Comparison of ENCODE assay signal across 19 cellular contexts in the genomic region with DNA sequence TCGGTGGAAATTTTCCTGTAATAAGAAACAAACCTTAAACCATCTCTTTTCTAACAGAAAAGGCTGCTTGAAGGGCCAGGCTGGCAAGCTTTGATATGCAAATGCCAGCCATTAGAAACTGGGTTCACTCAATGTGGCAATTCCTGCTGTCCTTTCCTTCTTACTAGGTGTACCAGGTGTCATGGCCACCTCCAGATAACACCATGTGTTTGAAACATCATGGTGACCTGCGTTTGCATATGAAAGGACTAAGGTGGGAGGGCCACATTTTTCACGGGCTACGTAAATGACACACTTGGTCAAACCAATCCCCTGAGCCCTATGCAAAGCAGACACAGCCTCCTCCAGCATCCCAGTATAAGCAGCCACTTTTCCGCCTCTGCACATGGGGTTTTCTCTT.
DNase-seq lines count a peak whose midpoint lies in the region; ATAC-seq, FAIRE-seq and TF ChIP-seq lines count a peak whose summit lies in the region.
"Had no signal": no experiment of that assay in that cellular context is flagged by ENCODE, and none has a peak within 500 bp of the region (broad histone marks: within the 10 kb centered on the region; RNA-seq: fewer than 3 reads in every experiment).

No MANE protein-coding gene starts in this region.

- no peak overlapping the region for H3K4me2 ChIP-seq in Karpas-422 (ENCODE audit: low read depth, low read length, poor library complexity, severe bottlenecking)
- H3K4me2 ChIP-seq in H1 (ENCODE audit: insufficient read depth in 1 of 2, low read depth in 2 of 2, low read length in 2 of 2) = peak overlapping the region; percentile 24 to 32; a peak in 2 of 4 replicates
- H3K4me2 ChIP-seq: KMS-11 had no signal

- TF ChIP-seq EP300 in H1 (IDR thresholded peaks at IDR 0.05; ENCODE audit: borderline replicate concordance in 1 of 2, low read depth in 2 of 2, low read length in 2 of 2) = peak in 1 of 2 experiments; percentile 61; a peak in 1 of 3 replicates

- H2BK12ac ChIP-seq in H1 (ENCODE audit: low read depth, low read length) = no peak overlapping the region; the same call in 1 of the 2 replicates

- 20% methylated on average over 5 of the region's 5 CpGs; no CpG with 5 or more reads in 1 of the 2 experiments for WGBS in H1 (ENCODE audit: extremely low coverage in 1 of 2, insufficient coverage in 1 of 2, insufficient read length in 1 of 2, insufficient replicate concordance in 2 of 2, low coverage in 1 of 2, low lambda C conversion rate in 2 of 2, missing lambda C conversion rate in 1 of 2), 2 experiments

- H3K9me3 ChIP-seq in Karpas-422 (ENCODE audit: low read length) = peaks cover 7% of the 10 kb centered on the region
- H3K9me3 ChIP-seq in H1 (ENCODE audit: insufficient read depth in 2 of 2, low read depth in 1 of 2, low read length in 1 of 2) = no peaks in the 10 kb centered on the region
- no peaks in the 10 kb centered on the region for H3K9me3 ChIP-seq in iPS-20b (ENCODE audit: insufficient read depth, low read depth, low read length)

- no peak overlapping the region for H2BK20ac ChIP-seq in H1 (ENCODE audit: low read length)

- H3K4me3 ChIP-seq in Karpas-422 (ENCODE audit: low read length) (0 out of 2 replicates have a peak overlapping the region, but pooled peaks have one; percentile 3), H1 (ENCODE audit: extremely low read depth in 1 of 4, insufficient read depth in 2 of 4, low read depth in 3 of 4, low read length in 4 of 4) (peak overlapping the region in 1 of 4 experiments; percentile 40; a peak in 1 of 8 replicates), iPS-20b (ENCODE audit: low read length) (peak overlapping the region; percentile 41)
- H3K4me3 ChIP-seq: GM23248 had no signal

- POLR2A ChIA-PET in H1 (lab: Charles Lee; ENCODE audit: partially characterized antibody) = no interaction called here

- FAIRE-seq in H1 (lab: Jason Lieb, UNC) = peak; percentile 95
- no peak for FAIRE-seq in GM19239 (lab: Jason Lieb, UNC)
- FAIRE-seq: G401.6 had no signal

- no peak for TF ChIP-seq CTCF in H1 (IDR thresholded peaks at IDR 0.05; ENCODE audit: control extremely low read depth in 1 of 3, insufficient read depth in 1 of 3, low read depth in 1 of 3, low read length in 3 of 3)

- H2AFZ ChIP-seq in Karpas-422 (ENCODE audit: low read length) (peak overlapping the region; percentile 84), H1 (ENCODE audit: low read length) (no peak overlapping the region)
- H2AFZ ChIP-seq: GM23248 had no signal

- H3K23me2 ChIP-seq in H1 (ENCODE audit: low read depth, low read length) = no peaks in the 10 kb centered on the region

- no peak overlapping the region for H3K23ac ChIP-seq in H1 (ENCODE audit: insufficient read length)

- H2AK5ac ChIP-seq in H1 (ENCODE audit: low read depth, low read length) = no peak overlapping the region

- H4K20me1 ChIP-seq in Karpas-422 (ENCODE audit: insufficient read depth, low read depth, low read length) = no peaks in the 10 kb centered on the region
- no peaks in the 10 kb centered on the region for H4K20me1 ChIP-seq in H1 (replicated peaks in 1 of 2; ENCODE audit: control insufficient read depth in 1 of 2, insufficient read depth in 2 of 2, low read length in 2 of 2)

- TF ChIP-seq POLR2A in H1 (IDR thresholded peaks at IDR 0.05; ENCODE audit: control extremely low read depth in 1 of 2, low read depth in 2 of 2, low read length in 2 of 2) = no peak

- H3K36me3 ChIP-seq in Karpas-422 (ENCODE audit: insufficient read depth, low read length) = no peaks in the 10 kb centered on the region
- no peaks in the 10 kb centered on the region for H3K36me3 ChIP-seq in H1 (ENCODE audit: control insufficient read depth in 2 of 4, insufficient read depth in 4 of 4, low read length in 3 of 4)
- H3K36me3 ChIP-seq in iPS-20b (ENCODE audit: insufficient read depth, low read depth, low read length) = no peaks in the 10 kb centered on the region

- no peak for TF ChIP-seq RAD21 in H1 (IDR thresholded peaks at IDR 0.05 in 1 of 2, conservative IDR thresholded peaks at IDR 0.05 in 1 of 2; ENCODE audit: low read depth in 2 of 2, low read length in 2 of 2)

- no peak overlapping the region for H3K4ac ChIP-seq in H1 (replicated peaks; ENCODE audit: insufficient read length, low read depth, low read length)

- H3K18ac ChIP-seq in H1 (ENCODE audit: extremely low read depth, low read length) = no peak overlapping the region

- CTCF ChIA-PET in H1 (lab: Charles Lee; ENCODE audit: partially characterized antibody) = interaction anchor here (2.3 kb wide), 1 partner anchor 12 kb away, joined by 8 read pairs; no protein-coding TSS in a partner anchor

- H3K79me2 ChIP-seq in Karpas-422 (ENCODE audit: low read length) (no peaks in the 10 kb centered on the region), H1 (ENCODE audit: control insufficient read depth in 1 of 2, insufficient read depth in 2 of 2, low read length in 2 of 2) (no peaks in the 10 kb centered on the region)

- DNase-seq in ELF-1 (ENCODE audit: low read depth, low spot score) (peak; percentile 83), Karpas-422 (no peak), H1 (ENCODE audit: low read depth in 1 of 2, low spot score in 2 of 2) (peak; percentile 51 to 62), DMS79 treated with DMSO at 0.1 percent for 48 hours (lab: John Stamatoyannopoulos, UW) (no peak), GM19239 (ENCODE audit: insufficient read length, low spot score) (no peak)
- DNase-seq: 8988T, DMS79, GM23248, NCI-H1417 treated with DMSO at 0.1 percent for 48 hours, NCI-H2029 treated with DMSO at 0.1 percent for 48 hours, NCI-H446 treated with DMSO at 0.1 percent for 48 hours, PC-3, SIG-M5 had no signal

- no peak overlapping the region for H3K14ac ChIP-seq in H1 (ENCODE audit: insufficient read length)

- no peaks in the 10 kb centered on the region for H3K9me2 ChIP-seq in Karpas-422 (replicated peaks; ENCODE audit: insufficient read depth, low read length)

- ATAC-seq in esophagus mucosa (no peak), HG02981 (IDR thresholded peaks at IDR 0.05; ENCODE audit: unreplicated experiment) (no peak)
- ATAC-seq: PC-3 had no signal

- no peak overlapping the region for H2BK15ac ChIP-seq in H1 (ENCODE audit: low read length)

- H3K56ac ChIP-seq in H1 (replicated peaks; ENCODE audit: insufficient read length, low read depth, low read length) = no peak overlapping the region

- no peak overlapping the region for H2BK120ac ChIP-seq in H1 (replicated peaks; ENCODE audit: low read depth, low read length)

- no peak overlapping the region for H4K8ac ChIP-seq in H1 (ENCODE audit: extremely low read depth, insufficient read depth, low read length)

- H3K27ac ChIP-seq in Karpas-422 (ENCODE audit: low read length) (no peak overlapping the region), H1 (ENCODE audit: low read depth, low read length) (no peak overlapping the region), iPS-20b (ENCODE audit: low read length) (no peak overlapping the region)
- H3K27ac ChIP-seq: GM23248, KMS-11, RWPE1 had no signal

- no peak overlapping the region for H4K91ac ChIP-seq in H1 (replicated peaks; ENCODE audit: insufficient read length, low read length)

- H2BK5ac ChIP-seq in H1 (ENCODE audit: low read depth, low read length) = no peak overlapping the region

- no peak overlapping the region for H4K5ac ChIP-seq in H1 (ENCODE audit: insufficient read length, low read depth, low read length)

- H3K79me1 ChIP-seq in H1 (ENCODE audit: low read depth, low read length) = no peaks in the 10 kb centered on the region

- H3K9ac ChIP-seq in Karpas-422 (ENCODE audit: low read length) (no peak overlapping the region), H1 (replicated peaks in 1 of 4; ENCODE audit: extremely low read depth in 1 of 4, low read depth in 3 of 4, low read length in 3 of 4) (no peak overlapping the region), iPS-20b (ENCODE audit: low read depth, low read length) (no peak overlapping the region; the same call in 1 of the 2 replicates)
- H3K9ac ChIP-seq: GM23248, KMS-11 had no signal

- H3K27me3 ChIP-seq in Karpas-422 (ENCODE audit: low read length) (no peaks in the 10 kb centered on the region), H1 (replicated peaks in 1 of 4; ENCODE audit: control insufficient read depth in 3 of 4, extremely low read depth in 1 of 4, insufficient read depth in 3 of 4, low read length in 3 of 4) (peaks cover 7 to 30% (median 18%) of the 10 kb centered on the region in 4 experiments), iPS-20b (ENCODE audit: insufficient read depth, low read length) (peaks cover 55% of the 10 kb centered on the region)

- H3K4me1 ChIP-seq in Karpas-422 (ENCODE audit: low read length) (no peaks in the 10 kb centered on the region), H1 (replicated peaks in 1 of 4; ENCODE audit: control insufficient read depth in 3 of 4, insufficient read depth in 4 of 4, low read length in 3 of 4) (peaks cover 3 to 5% (median 4%) of the 10 kb centered on the region in 4 experiments; a peak in 6 of 7 replicates), iPS-20b (ENCODE audit: insufficient read depth, low read length) (peaks cover 14% of the 10 kb centered on the region)

TF ChIP-seq in H1, 55 proteins besides CTCF, POLR2A, EP300 and RAD21 (continues in another document):
- TF ChIP-seq CHD2 (IDR thresholded peaks at IDR 0.05; ENCODE audit: low read length) (no peak), TEAD4 (IDR thresholded peaks at IDR 0.05; ENCODE audit: low read depth, low read length) (peak; percentile 76), JUN (IDR thresholded peaks at IDR 0.05; ENCODE audit: low read depth, low read length) (peak; percentile 30; the same call in 1 of the 2 replicates), JUND (IDR thresholded peaks at IDR 0.05; ENCODE audit: low read length) (peak; percentile 64), CEBPB (IDR thresholded peaks at IDR 0.05; ENCODE audit: low read depth, low read length) (peak; percentile 68), YY1 (IDR thresholded peaks at IDR 0.05; ENCODE audit: low read depth, low read length) (peak; percentile 88), TCF12 (IDR thresholded peaks at IDR 0.05; ENCODE audit: low read depth, low read length) (0 out of 2 replicates have a peak, but pooled peaks have one; percentile 11), BRCA1 (IDR thresholded peaks at IDR 0.05; ENCODE audit: low read depth, low read length) (no peak), POU5F1 (IDR thresholded peaks at IDR 0.05; ENCODE audit: low read depth, low read length) (peak; percentile 69), SP1 (IDR thresholded peaks at IDR 0.05; ENCODE audit: low read depth, low read length) (peak; percentile 34; the same call in 1 of the 2 replicates), NANOG (IDR thresholded peaks at IDR 0.05; ENCODE audit: insufficient read depth, low read depth, low read length, poor library complexity, severe bottlenecking) (peak; percentile 70), CHD1 (IDR thresholded peaks at IDR 0.05; ENCODE audit: low read depth, low read length) (no peak), CREB1 (IDR thresholded peaks at IDR 0.05) (peak; percentile 31; the same call in 1 of the 2 replicates), GABPA (IDR thresholded peaks at IDR 0.05; ENCODE audit: borderline replicate concordance, insufficient read depth, low read length) (no peak)
- TF ChIP-seq, protein P1, sequence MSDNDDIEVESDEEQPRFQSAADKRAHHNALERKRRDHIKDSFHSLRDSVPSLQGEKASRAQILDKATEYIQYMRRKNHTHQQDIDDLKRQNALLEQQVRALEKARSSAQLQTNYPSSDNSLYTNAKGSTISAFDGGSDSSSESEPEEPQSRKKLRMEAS (IDR thresholded peaks at IDR 0.05) = peak; percentile 73

Comparison
In these comparisons a context has a peak if more than half of its experiments do, and no peak if none do; other contexts are left out.
1. DNase-seq: peak in ELF-1 (single experiment) and H1 (2 of 2); none in Karpas-422 (single experiment), DMS79 treated with DMSO at 0.1 percent for 48 hours (single experiment) and GM19239 (single experiment).